8 cellular contexts compared by ENCODE assay signal in genomic region chr13:41061075-41061913, GRCh38. TPM values are rescaled to one million over a fixed set of nuclear protein-coding genes. Genes with fewer than 3 reads are reported as not detected.
DNase-seq lines count a peak whose midpoint lies in the region; ATAC-seq and TF ChIP-seq lines count a peak whose summit lies in the region.

Gene WBP4 (plus strand): TSS chr13:41061509. CDS start chr13:41061674, 165 bp downstream.

- H3K4me2 ChIP-seq in GM23338 = peak within 1 kb of the TSS; percentile 84

- peak within 1 kb of the TSS; percentile 91 for H2AFZ ChIP-seq in GM23338

- ATAC-seq in GM23338 = peak; percentile 70
- peak; percentile 71 for ATAC-seq in stimulated activated naive CD8-positive, alpha-beta T cell treated with anti-CD3 and anti-CD28 coated beads, Interleukin-15, Interleukin-2, amounts not matched to agents 100 U/mL and 50 U/mL, for 24 hours

- H3K4me3 ChIP-seq in GM23338 = peak within 1 kb of the TSS; percentile 83
- H3K4me3 ChIP-seq in fibroblast of pulmonary artery (replicated peaks; ENCODE audit: low read depth, low read length) = peak within 1 kb of the TSS; percentile 85

- H3K9me2 ChIP-seq in GM23338 (ENCODE audit: insufficient read depth) = no peaks in the 10 kb centered on the region

- no peaks in the 10 kb centered on the region for H3K27me3 ChIP-seq in GM23338 (ENCODE audit: insufficient read depth)

- POLR2A ChIA-PET in RWPE1 (lab: Yijun Ruan, JAX; ENCODE audit: low non-redundant PET) = interaction anchor here (1.0 to 1.2 kb wide), 2 partner anchors 68 to 272 kb away, joined by 3 to 7 read pairs; partner anchors contain the start of gene SLC25A15

- H3K27me3 Mint-ChIP-seq in GM23338 (ENCODE audit: insufficient read depth, low read depth, poor library complexity) (peaks cover 15% of the 10 kb centered on the region), nephron (ENCODE audit: low read depth) (peaks cover 5% of the 10 kb centered on the region)
- H3K27me3 Mint-ChIP-seq in activated T-helper 2 cell treated with anti-CD3 and anti-CD28 coated beads, Interferon-gamma antibody, Interleukin-2, Interleukin-4, amounts not matched to agents 10 μg/mL and 5 μg/mL and 100 μg/mL, durations not matched to agents 14 hours and 24 hours and 36 hours (ENCODE audit: low read depth) = no peaks in the 10 kb centered on the region

- H3K27ac ChIP-seq in GM23338 (ENCODE audit: low read depth) (peak within 1 kb of the TSS; percentile 94), RWPE1 (peak within 1 kb of the TSS; percentile 98)

- peaks cover 17% of the 10 kb centered on the region for H3K36me3 Mint-ChIP-seq in GM23338 (ENCODE audit: low read depth)
- peaks cover 33% of the 10 kb centered on the region for H3K36me3 Mint-ChIP-seq in activated T-helper 2 cell treated with anti-CD3 and anti-CD28 coated beads, Interferon-gamma antibody, Interleukin-2, Interleukin-4, amounts not matched to agents 10 μg/mL and 5 μg/mL and 100 μg/mL, durations not matched to agents 14 hours and 24 hours and 36 hours (ENCODE audit: low read depth)
- H3K36me3 Mint-ChIP-seq in nephron (ENCODE audit: low read depth) = peaks cover 11% of the 10 kb centered on the region

- peaks cover 17% of the 10 kb centered on the region; the same call in 1 of the 2 replicates for H3K36me3 ChIP-seq in GM23338 (ENCODE audit: insufficient read depth)

- peaks cover 16% of the 10 kb centered on the region for H3K4me1 ChIP-seq in GM23338 (ENCODE audit: insufficient read depth)

- no peaks in the 10 kb centered on the region for H3F3A ChIP-seq in GM23338 (replicated peaks; ENCODE audit: low read depth)

- intact Hi-C loops in activated T-helper 2 cell treated with anti-CD3 and anti-CD28 coated beads, Interferon-gamma antibody, Interleukin-2, Interleukin-4, amounts not matched to agents 10 μg/mL and 5 μg/mL and 100 μg/mL, durations not matched to agents 14 hours and 24 hours and 36 hours (cut with micrococcal nuclease) = loop anchor here (1.0 to 2.0 kb wide), 6 partner anchors 56 to 396 kb away; partner anchors contain the start of genes KBTBD6, NAA16 and RGCC

- H4K20me1 ChIP-seq in GM23338 (replicated peaks; ENCODE audit: insufficient read depth) = peaks cover 2% of the 10 kb centered on the region; the same call in 1 of the 2 replicates

- H3K9me3 Mint-ChIP-seq in GM23338 (peaks cover 5% of the 10 kb centered on the region; the same call in 2 of the 3 replicates), nephron (no peaks in the 10 kb centered on the region)
- no peaks in the 10 kb centered on the region for H3K9me3 Mint-ChIP-seq in activated T-helper 2 cell treated with anti-CD3 and anti-CD28 coated beads, Interferon-gamma antibody, Interleukin-2, Interleukin-4, amounts not matched to agents 10 μg/mL and 5 μg/mL and 100 μg/mL, durations not matched to agents 14 hours and 24 hours and 36 hours

- H3K27ac Mint-ChIP-seq in GM23338 (peak within 1 kb of the TSS; percentile 99), nephron (peak within 1 kb of the TSS; percentile 100)
- peak within 1 kb of the TSS; percentile 100 for H3K27ac Mint-ChIP-seq in activated T-helper 2 cell treated with anti-CD3 and anti-CD28 coated beads, Interferon-gamma antibody, Interleukin-2, Interleukin-4, amounts not matched to agents 10 μg/mL and 5 μg/mL and 100 μg/mL, durations not matched to agents 14 hours and 24 hours and 36 hours

- peaks cover 49% of the 10 kb centered on the region for H3K79me2 ChIP-seq in GM23338 (replicated peaks; ENCODE audit: insufficient read depth)

- H3K4me1 Mint-ChIP-seq in GM23338 (peaks cover 21% of the 10 kb centered on the region), nephron (peaks cover 54% of the 10 kb centered on the region)
- H3K4me1 Mint-ChIP-seq in activated T-helper 2 cell treated with anti-CD3 and anti-CD28 coated beads, Interferon-gamma antibody, Interleukin-2, Interleukin-4, amounts not matched to agents 10 μg/mL and 5 μg/mL and 100 μg/mL, durations not matched to agents 14 hours and 24 hours and 36 hours (ENCODE audit: low read depth) = peaks cover 43% of the 10 kb centered on the region

- peak; percentile 99 for DNase-seq in ELF-1 (ENCODE audit: low read depth, low spot score)
- peak; percentile 97 for DNase-seq in GM23338 (ENCODE audit: low spot score)
- DNase-seq in LHCN-M2 (ENCODE audit: low read depth) = peak; percentile 95
- DNase-seq in RWPE1 (ENCODE audit: low spot score) = peak; percentile 92
- DNase-seq in activated T-helper 2 cell treated with anti-CD3 and anti-CD28 coated beads, Interferon-gamma antibody, Interleukin-2, Interleukin-4, amounts not matched to agents 10 μg/mL and 5 μg/mL and 100 μg/mL, durations not matched to agents 14 hours and 24 hours and 36 hours (ENCODE audit: low spot score) = peak; percentile 85
- DNase-seq in fibroblast of pulmonary artery (ENCODE audit: low read depth) = peak; percentile 97
- peak; percentile 91 for DNase-seq in stimulated activated naive CD8-positive, alpha-beta T cell treated with anti-CD3 and anti-CD28 coated beads, Interleukin-15, Interleukin-2, amounts not matched to agents 100 U/mL and 50 U/mL, for 24 hours

- CTCF ChIA-PET in RWPE1 (lab: Yijun Ruan, JAX) = interaction anchor here (0.6 to 0.8 kb wide), 5 partner anchors 32 to 124 kb away, joined by 3 to 8 read pairs (median 5); no protein-coding TSS in a partner anchor

- TF ChIP-seq CTCF in GM23338 (conservative IDR thresholded peaks at IDR 0.05; ENCODE audit: low read depth in 2 of 2) = no peak
- TF ChIP-seq CTCF in RWPE1 (conservative IDR thresholded peaks at IDR 0.05; ENCODE audit: low read depth) = no peak
- TF ChIP-seq CTCF in fibroblast of pulmonary artery (IDR thresholded peaks at IDR 0.05; ENCODE audit: low read length, missing control alignments) = peak; percentile 16
- TF ChIP-seq CTCF in nephron (IDR thresholded peaks at IDR 0.05; ENCODE audit: unreplicated experiment in 3 of 3) = no peak

- peak within 1 kb of the TSS; percentile 99 for H3K4me3 Mint-ChIP-seq in GM23338
- peak within 1 kb of the TSS; percentile 95 for H3K4me3 Mint-ChIP-seq in activated T-helper 2 cell treated with anti-CD3 and anti-CD28 coated beads, Interferon-gamma antibody, Interleukin-2, Interleukin-4, amounts not matched to agents 10 μg/mL and 5 μg/mL and 100 μg/mL, durations not matched to agents 14 hours and 24 hours and 36 hours (ENCODE audit: low read depth)
- H3K4me3 Mint-ChIP-seq in nephron = peak within 1 kb of the TSS; percentile 99

TF ChIP-seq in GM23338, 12 proteins besides CTCF, POLR2A, EP300 and RAD21 (continues in another document):
- TF ChIP-seq POLR2AphosphoS5 (IDR thresholded peaks at IDR 0.05; ENCODE audit: low read depth) = peak; percentile 86
- no peak for TF ChIP-seq ZNF331 (CRISPR knock-in tag; IDR thresholded peaks at IDR 0.05; ENCODE audit: low read depth)

RNA-seq across cellular contexts. Expression of gene WBP4, which starts in this region (rescaled TPM):
- 7.6 TPM in 2 replicates for total RNA-seq in GM23338 (2014; rRNA removed; shearing (Covaris generic))
- polyA plus RNA-seq in GM23338 (2016; fragmentation: Nextera tagmentation; extraction: Ambion mirVana) = 33.2 and 33.8 TPM in 2 replicates
- total RNA-seq in LHCN-M2 (2014; rRNA removed) = 9.2 and 11.7 TPM in 2 replicates
- 9.1 TPM for polyA plus RNA-seq in LHCN-M2 (2012)
- 13.3 and 13.8 TPM in 2 replicates for total RNA-seq in activated T-helper 2 cell treated with anti-CD3 and anti-CD28 coated beads, Interferon-gamma antibody, Interleukin-2, Interleukin-4, amounts not matched to agents 10 μg/mL and 5 μg/mL and 100 μg/mL, durations not matched to agents 14 hours and 24 hours and 36 hours

Comparison
In these comparisons a context has a peak if more than half of its experiments do, and no peak if none do; other contexts are left out.
1. Peak in every context shown above with its lines: DNase-seq, ATAC-seq, H3K4me3 ChIP-seq and H3K27ac ChIP-seq.